In genomic region chr4:153238146-153238919, GRCh38 we compare ENCODE assay signal across 20 cellular contexts. TPM values are rescaled to one million over a fixed set of nuclear protein-coding genes. Genes with fewer than 3 reads are reported as not detected.
A peak's percentile ranks its signal among the peaks of the same experiment; 100 is the strongest.
DNase-seq lines count a peak whose midpoint lies in the region; ATAC-seq and TF ChIP-seq lines count a peak whose summit lies in the region.
"Had no signal": no experiment of that assay in that cellular context is flagged by ENCODE, and none has a peak within 500 bp of the region (broad histone marks: within the 10 kb centered on the region; RNA-seq: fewer than 3 reads in every experiment).

No MANE protein-coding gene starts in this region.

- CTCF ChIA-PET in WTC11 (lab: Charles Lee) = no interaction called here

- no peak for ATAC-seq in WTC11
- ATAC-seq in HG03565 (IDR thresholded peaks at IDR 0.05; ENCODE audit: unreplicated experiment) = no peak
- no peak for ATAC-seq in GM21619 (IDR thresholded peaks at IDR 0.05; ENCODE audit: unreplicated experiment)
- ATAC-seq: A549 had no signal

- H3K36me3 Mint-ChIP-seq in WTC11 (no peaks in the 10 kb centered on the region; the same call in 1 of the 2 replicates), brain (peaks cover 73% of the 10 kb centered on the region), nephron progenitor cell (ENCODE audit: low read depth) (peaks cover 66% of the 10 kb centered on the region)
- H3K36me3 Mint-ChIP-seq: CD14-positive monocyte; CD8-positive, alpha-beta memory T cell had no signal

- H3K9me3 Mint-ChIP-seq in WTC11 = no peaks in the 10 kb centered on the region
- peaks cover 0 to 3% (median 0%) of the 10 kb centered on the region in 5 experiments for H3K9me3 Mint-ChIP-seq in brain
- no peaks in the 10 kb centered on the region for H3K9me3 Mint-ChIP-seq in nephron progenitor cell
- H3K9me3 Mint-ChIP-seq: CD4-positive, alpha-beta T cell; CD8-positive, alpha-beta memory T cell; HFFc6 had no signal

- H3K4me3 Mint-ChIP-seq in WTC11 (no peak overlapping the region), brain (no peak overlapping the region), nephron progenitor cell (no peak overlapping the region)
- H3K4me3 Mint-ChIP-seq: CD14-positive monocyte; CD4-positive, alpha-beta T cell; CD8-positive, alpha-beta memory T cell; HFFc6 had no signal

- H3K27me3 Mint-ChIP-seq in WTC11 (ENCODE audit: low read depth) (no peaks in the 10 kb centered on the region), brain (no peaks in the 10 kb centered on the region), nephron progenitor cell (ENCODE audit: low read depth, poor library complexity) (peaks cover 6% of the 10 kb centered on the region)
- H3K27me3 Mint-ChIP-seq: CD4-positive, alpha-beta T cell had no signal

- TF ChIP-seq CTCF in WTC11 (IDR thresholded peaks at IDR 0.05) = no peak
- no peak for TF ChIP-seq CTCF in brain (conservative IDR thresholded peaks at IDR 0.05)
- TF ChIP-seq CTCF in nephron progenitor cell (IDR thresholded peaks at IDR 0.05) = no peak

- DNase-seq in WTC11 (ENCODE audit: low spot score) (no peak), islet precursor cell (peak; percentile 18), nephron progenitor cell (no peak), D341Med (ENCODE audit: low spot score) (no peak)
- DNase-seq: 8988T; ACHN; AML-193; BE2C; CD4-positive, alpha-beta T cell; CD8-positive, alpha-beta memory T cell; DMS53; DMS79 treated with DMSO at 0.1 percent for 48 hours; GF-D8; GOT3; HFFc6 had no signal

- H3K27ac Mint-ChIP-seq in WTC11 = 0 out of 2 replicates have a peak overlapping the region, but pooled peaks have one; percentile 24
- H3K27ac Mint-ChIP-seq in brain = peak overlapping the region in 4 of 5 experiments; percentile 1 to 83 (median 34)
- H3K27ac Mint-ChIP-seq in nephron progenitor cell = peak overlapping the region; percentile 60
- H3K27ac Mint-ChIP-seq: CD4-positive, alpha-beta T cell; CD8-positive, alpha-beta memory T cell; HFFc6 had no signal

- H3K4me1 Mint-ChIP-seq in WTC11 (peaks cover 58% of the 10 kb centered on the region), brain (peaks cover 86% of the 10 kb centered on the region), nephron progenitor cell (peaks cover 56% of the 10 kb centered on the region)

- POLR2A ChIA-PET in WTC11 (lab: Charles Lee) = no interaction called here

TF ChIP-seq in WTC11, 78 proteins besides CTCF, POLR2A, EP300 and RAD21 (continues in another document):
- TF ChIP-seq ATF6 (CRISPR knock-in tag; IDR thresholded peaks at IDR 0.05) (no peak), ZNF317 (CRISPR knock-in tag; IDR thresholded peaks at IDR 0.05; ENCODE audit: borderline replicate concordance, low read depth) (no peak), JAZF1 (CRISPR knock-in tag; IDR thresholded peaks at IDR 0.05) (no peak), ZNF512 (CRISPR knock-in tag; IDR thresholded peaks at IDR 0.05; ENCODE audit: borderline replicate concordance) (no peak), E2F4 (CRISPR knock-in tag; IDR thresholded peaks at IDR 0.05; ENCODE audit: borderline replicate concordance, low read depth) (no peak), HMGA2 (CRISPR knock-in tag; IDR thresholded peaks at IDR 0.05) (no peak), PRRX2 (CRISPR knock-in tag; IDR thresholded peaks at IDR 0.05) (no peak), JUN (CRISPR knock-in tag; IDR thresholded peaks at IDR 0.05) (no peak), TEAD4 (CRISPR knock-in tag; IDR thresholded peaks at IDR 0.05) (no peak)
- TF ChIP-seq, protein P1, sequence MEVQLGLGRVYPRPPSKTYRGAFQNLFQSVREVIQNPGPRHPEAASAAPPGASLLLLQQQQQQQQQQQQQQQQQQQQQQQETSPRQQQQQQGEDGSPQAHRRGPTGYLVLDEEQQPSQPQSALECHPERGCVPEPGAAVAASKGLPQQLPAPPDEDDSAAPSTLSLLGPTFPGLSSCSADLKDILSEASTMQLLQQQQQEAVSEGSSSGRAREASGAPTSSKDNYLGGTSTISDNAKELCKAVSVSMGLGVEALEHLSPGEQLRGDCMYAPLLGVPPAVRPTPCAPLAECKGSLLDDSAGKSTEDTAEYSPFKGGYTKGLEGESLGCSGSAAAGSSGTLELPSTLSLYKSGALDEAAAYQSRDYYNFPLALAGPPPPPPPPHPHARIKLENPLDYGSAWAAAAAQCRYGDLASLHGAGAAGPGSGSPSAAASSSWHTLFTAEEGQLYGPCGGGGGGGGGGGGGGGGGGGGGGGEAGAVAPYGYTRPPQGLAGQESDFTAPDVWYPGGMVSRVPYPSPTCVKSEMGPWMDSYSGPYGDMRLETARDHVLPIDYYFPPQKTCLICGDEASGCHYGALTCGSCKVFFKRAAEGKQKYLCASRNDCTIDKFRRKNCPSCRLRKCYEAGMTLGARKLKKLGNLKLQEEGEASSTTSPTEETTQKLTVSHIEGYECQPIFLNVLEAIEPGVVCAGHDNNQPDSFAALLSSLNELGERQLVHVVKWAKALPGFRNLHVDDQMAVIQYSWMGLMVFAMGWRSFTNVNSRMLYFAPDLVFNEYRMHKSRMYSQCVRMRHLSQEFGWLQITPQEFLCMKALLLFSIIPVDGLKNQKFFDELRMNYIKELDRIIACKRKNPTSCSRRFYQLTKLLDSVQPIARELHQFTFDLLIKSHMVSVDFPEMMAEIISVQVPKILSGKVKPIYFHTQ (CRISPR knock-in tag; IDR thresholded peaks at IDR 0.05) = no peak
- TF ChIP-seq, protein P2, sequence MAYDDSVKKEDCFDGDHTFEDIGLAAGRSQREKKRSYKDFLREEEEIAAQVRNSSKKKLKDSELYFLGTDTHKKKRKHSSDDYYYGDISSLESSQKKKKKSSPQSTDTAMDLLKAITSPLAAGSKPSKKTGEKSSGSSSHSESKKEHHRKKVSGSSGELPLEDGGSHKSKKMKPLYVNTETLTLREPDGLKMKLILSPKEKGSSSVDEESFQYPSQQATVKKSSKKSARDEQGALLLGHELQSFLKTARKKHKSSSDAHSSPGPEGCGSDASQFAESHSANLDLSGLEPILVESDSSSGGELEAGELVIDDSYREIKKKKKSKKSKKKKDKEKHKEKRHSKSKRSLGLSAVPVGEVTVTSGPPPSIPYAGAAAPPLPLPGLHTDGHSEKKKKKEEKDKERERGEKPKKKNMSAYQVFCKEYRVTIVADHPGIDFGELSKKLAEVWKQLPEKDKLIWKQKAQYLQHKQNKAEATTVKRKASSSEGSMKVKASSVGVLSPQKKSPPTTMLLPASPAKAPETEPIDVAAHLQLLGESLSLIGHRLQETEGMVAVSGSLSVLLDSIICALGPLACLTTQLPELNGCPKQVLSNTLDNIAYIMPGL (CRISPR knock-in tag; IDR thresholded peaks at IDR 0.05) = no peak

RNA-seq across cellular contexts. Expression of gene TRIM2, which starts 34.1 kb away (rescaled TPM):
- 42.0 to 54.5 TPM (median 43.9 TPM) in 3 replicates for total RNA-seq in WTC11 (2021)
- polyA plus RNA-seq in brain (ENCODE audit: insufficient read depth, low read depth, low replicate concordance) = 17.8 TPM
